9 cellular contexts compared by ENCODE assay signal in genomic region chr2:218003994-218004419, GRCh38. TPM values are rescaled to one million over a fixed set of nuclear protein-coding genes. Genes with fewer than 3 reads are reported as not detected.
A peak's percentile ranks its signal among the peaks of the same experiment; 100 is the strongest.
DNase-seq lines count a peak whose midpoint lies in the region; ATAC-seq and TF ChIP-seq lines count a peak whose summit lies in the region.
"Had no signal": no experiment of that assay in that cellular context is flagged by ENCODE, and none has a peak within 500 bp of the region (broad histone marks: within the 10 kb centered on the region; RNA-seq: fewer than 3 reads in every experiment).

No MANE protein-coding gene starts in this region.

- 32% methylated on average over 4 of the region's 6 CpGs for WGBS in esophagus muscularis mucosa
- 39% methylated on average over 6 of the region's 6 CpGs for WGBS in urinary bladder

- peaks cover 28% of the 10 kb centered on the region for H3K27me3 Mint-ChIP-seq in activated T-cell treated with anti-CD3 and anti-CD28 coated beads, Interleukin-2, amount 50 U/mL, for 4 hours (ENCODE audit: low read depth)
- H3K27me3 Mint-ChIP-seq in activated T-helper 1 cell treated with anti-CD3 and anti-CD28 coated beads, Interleukin-12 subunit alpha, Interleukin-12 subunit beta, Interleukin-2, Interleukin-4 antibody, amounts not matched to agents 30 ng/mL and 10 ng/mL and 1 ng/mL, durations not matched to agents 14 hours and 24 hours and 36 hours (ENCODE audit: insufficient read depth), result peaks cover 9% of the 10 kb centered on the region

- H3K9ac ChIP-seq in mucosa of rectum (ENCODE audit: low read depth in 1 of 2, low read length in 2 of 2), result no peak overlapping the region

- no peak for TF ChIP-seq POLR2A in esophagus muscularis mucosa (IDR thresholded peaks at IDR 0.05; ENCODE audit: low read depth)

- H3K9me3 ChIP-seq in esophagus muscularis mucosa, result no peaks in the 10 kb centered on the region
- no peaks in the 10 kb centered on the region for H3K9me3 ChIP-seq in mucosa of rectum (ENCODE audit: control insufficient read depth in 2 of 2, low read length in 2 of 2)

- DNase-seq in activated T-cell treated with anti-CD3 and anti-CD28 coated beads, Interleukin-2, amount 50 U/mL, for 4 hours, result no peak
- no peak for DNase-seq in activated T-cell treated with anti-CD3 and anti-CD28 coated beads, Interleukin-2, amount 50 U/mL, for 1 hour
- peak; percentile 93 for DNase-seq in esophagus muscularis mucosa (ENCODE audit: extremely low spot score)
- DNase-seq in activated T-helper 1 cell treated with anti-CD3 and anti-CD28 coated beads, Interleukin-12 subunit alpha, Interleukin-12 subunit beta, Interleukin-2, Interleukin-4 antibody, amounts not matched to agents 30 ng/mL and 10 ng/mL and 1 ng/mL, durations not matched to agents 14 hours and 24 hours and 36 hours (ENCODE audit: low spot score), result no peak
- DNase-seq: OCI-M1 had no signal

- H3K27ac Mint-ChIP-seq in activated T-helper 1 cell treated with anti-CD3 and anti-CD28 coated beads, Interleukin-12 subunit alpha, Interleukin-12 subunit beta, Interleukin-2, Interleukin-4 antibody, amounts not matched to agents 30 ng/mL and 10 ng/mL and 1 ng/mL, durations not matched to agents 14 hours and 24 hours and 36 hours, result no peak overlapping the region

- no peak overlapping the region for H3K4me3 Mint-ChIP-seq in activated T-cell treated with anti-CD3 and anti-CD28 coated beads, Interleukin-2, amount 50 U/mL, for 4 hours
- no peak overlapping the region for H3K4me3 Mint-ChIP-seq in activated T-helper 1 cell treated with anti-CD3 and anti-CD28 coated beads, Interleukin-12 subunit alpha, Interleukin-12 subunit beta, Interleukin-2, Interleukin-4 antibody, amounts not matched to agents 30 ng/mL and 10 ng/mL and 1 ng/mL, durations not matched to agents 14 hours and 24 hours and 36 hours

- TF ChIP-seq CTCF in esophagus muscularis mucosa (IDR thresholded peaks at IDR 0.05), result no peak

- no peaks in the 10 kb centered on the region for H3K9me3 Mint-ChIP-seq in activated T-cell treated with anti-CD3 and anti-CD28 coated beads, Interleukin-2, amount 50 U/mL, for 4 hours
- no peaks in the 10 kb centered on the region for H3K9me3 Mint-ChIP-seq in activated T-helper 1 cell treated with anti-CD3 and anti-CD28 coated beads, Interleukin-12 subunit alpha, Interleukin-12 subunit beta, Interleukin-2, Interleukin-4 antibody, amounts not matched to agents 30 ng/mL and 10 ng/mL and 1 ng/mL, durations not matched to agents 14 hours and 24 hours and 36 hours

- no peak overlapping the region for H3K4me3 ChIP-seq in esophagus muscularis mucosa
- H3K4me3 ChIP-seq in mucosa of rectum (ENCODE audit: low read length in 2 of 2), result no peak overlapping the region
- no peak overlapping the region for H3K4me3 ChIP-seq in urinary bladder (ENCODE audit: low read depth, low read length)

- TF ChIP-seq EP300 in esophagus muscularis mucosa (IDR thresholded peaks at IDR 0.05), result no peak

- H3K27ac ChIP-seq in esophagus muscularis mucosa (replicated peaks in 1 of 4) (peak overlapping the region; percentile 70 to 79 (median 73)), mucosa of rectum (ENCODE audit: low read depth in 2 of 2, low read length in 2 of 2) (peak overlapping the region; percentile 16 to 45), urinary bladder (ENCODE audit: low read depth) (peak overlapping the region; percentile 43)

- peak; percentile 4 to 28 for ATAC-seq in activated T-cell treated with anti-CD3 and anti-CD28 coated beads, Interleukin-2, amount 50 U/mL, for 4 hours
- ATAC-seq in GM21825 (IDR thresholded peaks at IDR 0.05; ENCODE audit: unreplicated experiment), result no peak
- no peak for ATAC-seq in GM18861 (IDR thresholded peaks at IDR 0.05; ENCODE audit: unreplicated experiment)

- H3K4me1 ChIP-seq in esophagus muscularis mucosa (peaks cover 11 to 35% (median 27%) of the 10 kb centered on the region in 4 donors), mucosa of rectum (ENCODE audit: control insufficient read depth in 2 of 2, insufficient read depth in 2 of 2, low read length in 2 of 2) (no peaks in the 10 kb centered on the region), urinary bladder (ENCODE audit: insufficient read depth) (no peaks in the 10 kb centered on the region)

- H3K27me3 ChIP-seq in esophagus muscularis mucosa (peaks cover 0 to 31% (median under 1%) of the 10 kb centered on the region in 4 donors), mucosa of rectum (ENCODE audit: control insufficient read depth in 2 of 2, insufficient read depth in 2 of 2, low read length in 2 of 2) (peaks cover 5 to 8% of the 10 kb centered on the region in 2 donors)

- intact Hi-C loops in esophagus muscularis mucosa (cut with DNase I), result no loop called here
- intact Hi-C loops in activated T-helper 1 cell treated with anti-CD3 and anti-CD28 coated beads, Interleukin-12 subunit alpha, Interleukin-12 subunit beta, Interleukin-2, Interleukin-4 antibody, amounts not matched to agents 30 ng/mL and 10 ng/mL and 1 ng/mL, durations not matched to agents 14 hours and 24 hours and 36 hours (cut with micrococcal nuclease), result no loop called here

- H3K36me3 ChIP-seq in esophagus muscularis mucosa, result no peaks in the 10 kb centered on the region
- no peaks in the 10 kb centered on the region for H3K36me3 ChIP-seq in mucosa of rectum (ENCODE audit: control insufficient read depth in 2 of 2, insufficient read depth in 2 of 2, low read length in 2 of 2)
- H3K36me3 ChIP-seq in urinary bladder (ENCODE audit: insufficient read depth), result no peaks in the 10 kb centered on the region

- no peaks in the 10 kb centered on the region for H3K4me1 Mint-ChIP-seq in activated T-cell treated with anti-CD3 and anti-CD28 coated beads, Interleukin-2, amount 50 U/mL, for 4 hours (ENCODE audit: low read depth)
- no peaks in the 10 kb centered on the region for H3K4me1 Mint-ChIP-seq in activated T-helper 1 cell treated with anti-CD3 and anti-CD28 coated beads, Interleukin-12 subunit alpha, Interleukin-12 subunit beta, Interleukin-2, Interleukin-4 antibody, amounts not matched to agents 30 ng/mL and 10 ng/mL and 1 ng/mL, durations not matched to agents 14 hours and 24 hours and 36 hours (ENCODE audit: low read depth)

- H3K36me3 Mint-ChIP-seq in activated T-cell treated with anti-CD3 and anti-CD28 coated beads, Interleukin-2, amount 50 U/mL, for 4 hours (ENCODE audit: insufficient read depth), result no peaks in the 10 kb centered on the region
- H3K36me3 Mint-ChIP-seq in activated T-helper 1 cell treated with anti-CD3 and anti-CD28 coated beads, Interleukin-12 subunit alpha, Interleukin-12 subunit beta, Interleukin-2, Interleukin-4 antibody, amounts not matched to agents 30 ng/mL and 10 ng/mL and 1 ng/mL, durations not matched to agents 14 hours and 24 hours and 36 hours (ENCODE audit: low read depth), result no peaks in the 10 kb centered on the region

RNA-seq across cellular contexts. Expression of gene TNS1, which starts 1.2 kb away (rescaled TPM):
- total RNA-seq in activated T-cell treated with anti-CD3 and anti-CD28 coated beads, Interleukin-2, amount 50 U/mL, for 4 hours, result 1 to 10 TPM in 1 of 3 donors, under 1 TPM in 2; 0.50 to 1.2 (median 0.54) TPM
- 1,000 to 10,000 TPM; 1,001 to 2,170 (median 1,411) TPM for total RNA-seq in esophagus muscularis mucosa
- 191 TPM for total RNA-seq in urinary bladder
- polyA plus RNA-seq in urinary bladder, result 576 TPM
- total RNA-seq in activated T-helper 1 cell treated with anti-CD3 and anti-CD28 coated beads, Interleukin-12 subunit alpha, Interleukin-12 subunit beta, Interleukin-2, Interleukin-4 antibody, amounts not matched to agents 30 ng/mL and 10 ng/mL and 1 ng/mL, durations not matched to agents 14 hours and 24 hours and 36 hours, result 0.41 and 1.1 TPM in 2 replicates

Comparison
In these comparisons a context has a peak if more than half of its experiments do, and no peak if none do; other contexts are left out.
1. ATAC-seq: peak in activated T-cell treated with anti-CD3 and anti-CD28 coated beads, Interleukin-2, amount 50 U/mL, for 4 hours (2 of 2); none in GM21825 (single experiment) and GM18861 (single experiment).
2. RNA of gene TNS1, which starts 1.2 kb away (total RNA-seq): 1,001 to 2,170 TPM in esophagus muscularis mucosa and 191 TPM in urinary bladder (single experiment); 0.50 to 1.2 TPM in activated T-cell treated with anti-CD3 and anti-CD28 coated beads, Interleukin-2, amount 50 U/mL, for 4 hours and 0.41 to 1.1 TPM in activated T-helper 1 cell treated with anti-CD3 and anti-CD28 coated beads, Interleukin-12 subunit alpha, Interleukin-12 subunit beta, Interleukin-2, Interleukin-4 antibody, amounts not matched to agents 30 ng/mL and 10 ng/mL and 1 ng/mL, durations not matched to agents 14 hours and 24 hours and 36 hours; every median in the first group is over 10 times any median in the second.
3. Peak in every context shown above with its lines, with median percentiles within 50 percentile points of each other: H3K27ac ChIP-seq.